Comparison of ENCODE assay signal across 18 cellular contexts in genomic region chr9:129676970-129677369, GRCh38. TPM values are rescaled to one million over a fixed set of nuclear protein-coding genes. Genes with fewer than 3 reads are reported as not detected.
DNase-seq lines count a peak whose midpoint lies in the region; ATAC-seq and TF ChIP-seq lines count a peak whose summit lies in the region.
"Had no signal": no experiment of that assay in that cellular context is flagged by ENCODE, and none has a peak within 500 bp of the region (broad histone marks: within the 10 kb centered on the region; RNA-seq: fewer than 3 reads in every experiment).

No MANE protein-coding gene starts in this region.

- H3K4me3 Mint-ChIP-seq in MCF 10A (ENCODE audit: unreplicated experiment): no peak overlapping the region
- H3K4me3 Mint-ChIP-seq in WTC11: no peak overlapping the region
- H3K4me3 Mint-ChIP-seq: activated T-cell treated with anti-CD3 and anti-CD28 coated beads, Interleukin-2, amount 50 U/mL, for 72 hours had no signal

- H3K4me3 ChIP-seq in breast epithelium: peak overlapping the region in 2 of 3 donors; percentile 9 to 39
- H3K4me3 ChIP-seq in right cardiac atrium (ENCODE audit: low read length): no peak overlapping the region
- H3K4me3 ChIP-seq in vagina: peak overlapping the region; percentile 19 to 26
- no peak overlapping the region for H3K4me3 ChIP-seq in spleen
- H3K4me3 ChIP-seq: transverse colon had no signal

- TF ChIP-seq CTCF in breast epithelium (IDR thresholded peaks at IDR 0.05) (no peak), MCF 10A (IDR thresholded peaks at IDR 0.05; ENCODE audit: unreplicated experiment) (no peak), WTC11 (IDR thresholded peaks at IDR 0.05) (no peak), vagina (IDR thresholded peaks at IDR 0.05) (no peak), spleen (IDR thresholded peaks at IDR 0.05 in 8 of 11, conservative IDR thresholded peaks at IDR 0.05 in 3 of 11) (no peak)

- TF ChIP-seq POLR2A in breast epithelium (IDR thresholded peaks at IDR 0.05) (no peak), vagina (IDR thresholded peaks at IDR 0.05) (no peak), spleen (IDR thresholded peaks at IDR 0.05) (no peak)

- intact Hi-C loops in breast epithelium (cut with DNase I; ENCODE audit: low total_unique reads) (no loop called here), MCF 10A (cut with micrococcal nuclease) (no loop called here), right cardiac atrium (cut with DNase I) (no loop called here), vagina (cut with DNase I) (no loop called here), spleen (cut with DNase I; ENCODE audit: low total_unique reads) (no loop called here)

- ATAC-seq in WTC11: peak; percentile 55
- peak; percentile 20 to 44 for ATAC-seq in right cardiac atrium
- ATAC-seq: activated T-cell treated with anti-CD3 and anti-CD28 coated beads, Interleukin-2, amount 50 U/mL, for 72 hours; left lobe of liver had no signal

- H3K36me3 Mint-ChIP-seq in MCF 10A (ENCODE audit: insufficient read depth, unreplicated experiment) (no peaks in the 10 kb centered on the region), WTC11 (no peaks in the 10 kb centered on the region)

- no peaks in the 10 kb centered on the region for H3K9me3 Mint-ChIP-seq in MCF 10A (ENCODE audit: unreplicated experiment)
- no peaks in the 10 kb centered on the region for H3K9me3 Mint-ChIP-seq in WTC11
- H3K9me3 Mint-ChIP-seq: activated T-cell treated with anti-CD3 and anti-CD28 coated beads, Interleukin-2, amount 50 U/mL, for 72 hours; nephron had no signal

- DNase-seq in breast epithelium (ENCODE audit: low spot score in 2 of 2) (no peak), MCF 10A (ENCODE audit: unreplicated experiment) (no peak), WTC11 (ENCODE audit: low spot score) (no peak), right cardiac atrium (peak; percentile 54 to 84 (median 62)), vagina (ENCODE audit: extremely low spot score in 2 of 2) (no peak), occipital lobe (lab: John Stamatoyannopoulos, UW) (no peak), spleen (no peak)
- DNase-seq in stimulated activated CD4-positive, alpha-beta T cell treated with anti-CD3 and anti-CD28 coated beads, Interleukin-2, amount 100 ng/mL, for 24 hours: no peak
- DNase-seq: activated CD4-positive, alpha-beta T cell treated with anti-CD3 and anti-CD28 coated beads for 1 hour; activated T-cell treated with anti-CD3 and anti-CD28 coated beads, Interleukin-2, amount 50 U/mL, for 72 hours; anterior cingulate cortex; DMS153; GOT3; NCI-H1105; NCI-H774; transverse colon had no signal

- H3K27ac ChIP-seq in breast epithelium (peak overlapping the region; percentile 50 to 90), right cardiac atrium (ENCODE audit: low read length) (no peak overlapping the region), vagina (peak overlapping the region; percentile 92), spleen (no peak overlapping the region)
- H3K27ac ChIP-seq: transverse colon had no signal

- CTCF ChIA-PET in MCF 10A (lab: Yijun Ruan, JAX): interaction anchor here (0.8 kb wide), 1 partner anchor 60 kb away, joined by 4 read pairs; no protein-coding TSS in a partner anchor
- CTCF ChIA-PET in WTC11 (lab: Charles Lee): interaction anchor here (1.1 to 2.4 kb wide), 7 partner anchors 11 to 61 kb away, joined by 4 to 10 read pairs (median 6); partner anchors contain the start of genes ASB6, NTMT1 and PRRX2

- BruUV-seq in MCF 10A (replicated peaks; lab: Mats Ljungman, UMichigan): no TSS peak

- no peaks in the 10 kb centered on the region for H3K27me3 ChIP-seq in breast epithelium
- H3K27me3 ChIP-seq in right cardiac atrium (ENCODE audit: control insufficient read depth, insufficient read depth): no peaks in the 10 kb centered on the region
- H3K27me3 ChIP-seq in vagina: no peaks in the 10 kb centered on the region
- H3K27me3 ChIP-seq in spleen (replicated peaks in 1 of 7): peaks cover 0 to 83% (median 18%) of the 10 kb centered on the region in 7 donors

- H3K9me3 ChIP-seq in breast epithelium: no peaks in the 10 kb centered on the region
- no peaks in the 10 kb centered on the region for H3K9me3 ChIP-seq in right cardiac atrium (ENCODE audit: control insufficient read depth, low read length)
- H3K9me3 ChIP-seq in vagina: no peaks in the 10 kb centered on the region
- H3K9me3 ChIP-seq in spleen: no peaks in the 10 kb centered on the region
- H3K9me3 ChIP-seq: transverse colon had no signal

- no peak overlapping the region for H3K27ac Mint-ChIP-seq in MCF 10A (ENCODE audit: low read depth, unreplicated experiment)
- H3K27ac Mint-ChIP-seq in WTC11: no peak overlapping the region
- H3K27ac Mint-ChIP-seq: activated T-cell treated with anti-CD3 and anti-CD28 coated beads, Interleukin-2, amount 50 U/mL, for 72 hours had no signal

- H3K4me1 Mint-ChIP-seq in MCF 10A (ENCODE audit: insufficient read depth, unreplicated experiment) (no peaks in the 10 kb centered on the region), WTC11 (peaks cover 9% of the 10 kb centered on the region; the same call in 1 of the 2 replicates)

- H3K36me3 ChIP-seq in breast epithelium: no peaks in the 10 kb centered on the region
- H3K36me3 ChIP-seq in vagina: no peaks in the 10 kb centered on the region
- H3K36me3 ChIP-seq in spleen: no peaks in the 10 kb centered on the region
- H3K36me3 ChIP-seq: transverse colon had no signal

- WGBS in right cardiac atrium: 60% methylated on average over 12 of the region's 12 CpGs
- WGBS in spleen, 5 donors: 84 to 92% (median 89%) methylated on average over 11 to 12 of the region's 12 CpGs

- H3K4me1 ChIP-seq in breast epithelium: no peaks in the 10 kb centered on the region
- no peaks in the 10 kb centered on the region for H3K4me1 ChIP-seq in right cardiac atrium (ENCODE audit: control insufficient read depth, insufficient read depth, low read length)
- H3K4me1 ChIP-seq in vagina: peaks cover 63% of the 10 kb centered on the region
- no peaks in the 10 kb centered on the region for H3K4me1 ChIP-seq in spleen
- H3K4me1 ChIP-seq: transverse colon had no signal

- peaks cover 56% of the 10 kb centered on the region for H3K27me3 Mint-ChIP-seq in MCF 10A (ENCODE audit: insufficient read depth, unreplicated experiment)
- no peaks in the 10 kb centered on the region; the same call in 1 of the 2 replicates for H3K27me3 Mint-ChIP-seq in WTC11 (ENCODE audit: low read depth)

- POLR2A ChIA-PET in MCF 10A (lab: Yijun Ruan, JAX): interaction anchor here (0.6 kb wide), 1 partner anchor 44 kb away, joined by 3 read pairs; no protein-coding TSS in a partner anchor
- POLR2A ChIA-PET in WTC11 (lab: Charles Lee): no interaction called here

TF ChIP-seq in WTC11, 78 proteins besides CTCF, POLR2A, EP300 and RAD21:
- TF ChIP-seq IRF1 (CRISPR knock-in tag; IDR thresholded peaks at IDR 0.05) (no peak), ETV6 (CRISPR knock-in tag; IDR thresholded peaks at IDR 0.05) (no peak)
TF ChIP-seq in WTC11: peak in this region for 0.

RNA-seq across cellular contexts. Expression of gene PRRX2, which starts 11.5 kb away (rescaled TPM):
- total RNA-seq in breast epithelium (10 to 100 TPM in 1 of 3 donors, 1 to 10 TPM in 2; 4.4 to 35.1 (median 9.9) TPM), MCF 10A (2022) (not detected in 2 replicates), WTC11 (2021) (6.9 to 10.7 TPM (median 8.2 TPM) in 3 replicates), right cardiac atrium (1 to 10 TPM; 1.8 to 5.7 (median 3.7) TPM), vagina (43.7 TPM), occipital lobe (0.16 TPM), spleen (under 1 TPM in 2 of 7 donors, not detected in 5; 0.47 to 0.54 TPM)
- polyA plus RNA-seq in right cardiac atrium (2.6 TPM), spleen (1 to 10 TPM in 1 of 3 donors, under 1 TPM in 2; 0.32 to 1.5 (median 0.83) TPM)
- total RNA-seq: left lobe of liver had no signal

RNA-seq across cellular contexts. Expression of gene ASB6, which starts 35.0 kb away (rescaled TPM):
- total RNA-seq in breast epithelium: 10 to 100 TPM; 11.2 to 24.4 (median 21.6) TPM
- total RNA-seq in MCF 10A (2022): 14.4 TPM in 2 replicates
- total RNA-seq in WTC11 (2021): 19.3 to 20.0 TPM (median 19.7 TPM) in 3 replicates
- total RNA-seq in right cardiac atrium: 10 to 100 TPM in 3 of 4 donors, 1 to 10 TPM in 1; 9.1 to 10.7 (median 10.2) TPM
- polyA plus RNA-seq in right cardiac atrium: 9.8 TPM
- 18.9 TPM for total RNA-seq in vagina
- total RNA-seq in occipital lobe: 10.1 TPM
- total RNA-seq in spleen: 10 to 100 TPM; 17.2 to 30.8 (median 22.3) TPM
- polyA plus RNA-seq in spleen: 10 to 100 TPM; 11.5 to 23.2 (median 17.8) TPM

RNA-seq across cellular contexts. Expression of gene NTMT1, which starts 51.0 kb away (rescaled TPM):
- total RNA-seq in breast epithelium: 10 to 100 TPM; 17.8 to 31.1 (median 27.4) TPM
- total RNA-seq in MCF 10A (2022): 32.9 and 49.2 TPM in 2 replicates
- total RNA-seq in WTC11 (2021): 55.4 to 71.1 TPM (median 58.1 TPM) in 3 replicates
- total RNA-seq in right cardiac atrium: 10 to 100 TPM; 45.0 to 55.2 (median 48.6) TPM
- 78.1 TPM for polyA plus RNA-seq in right cardiac atrium
- total RNA-seq in vagina: 15.5 TPM
- total RNA-seq in occipital lobe: 11.2 TPM
- 10 to 100 TPM; 22.8 to 49.3 (median 35.8) TPM for total RNA-seq in spleen
- polyA plus RNA-seq in spleen: 10 to 100 TPM; 24.8 to 50.5 (median 39.1) TPM

RNA-seq across cellular contexts. Expression of gene C9orf50, which starts 56.1 kb away (rescaled TPM):
- total RNA-seq in breast epithelium (under 1 TPM in 1 of 3 donors, not detected in 2; 0.48 TPM), MCF 10A (2022) (0.20 TPM in 1 of 2 replicates, not detected in the other), WTC11 (2021) (0.11 TPM in 1 of 3 replicates, not detected in the others), right cardiac atrium (under 1 TPM in 1 of 4 donors, not detected in 3; 0.20 TPM), vagina (not detected), occipital lobe (not detected), spleen (under 1 TPM in 1 of 7 donors, not detected in 6; 0.22 TPM)
- polyA plus RNA-seq in right cardiac atrium (not detected), spleen (under 1 TPM; 0.12 to 0.46 (median 0.16) TPM)
- total RNA-seq: left lobe of liver, transverse colon had no signal

Comparison
In these comparisons a context has a peak if more than half of its experiments do, and no peak if none do; other contexts are left out.
1. DNase-seq: peak in right cardiac atrium (3 of 3); none in breast epithelium (0 of 2), MCF 10A (single experiment), WTC11 (single experiment), vagina (0 of 2), occipital lobe (single experiment), stimulated activated CD4-positive, alpha-beta T cell treated with anti-CD3 and anti-CD28 coated beads, Interleukin-2, amount 100 ng/mL, for 24 hours (0 of 2) and spleen (single experiment).
2. H3K27ac ChIP-seq: peak in breast epithelium (2 of 2) and vagina (single experiment); none in right cardiac atrium (single experiment) and spleen (0 of 8).
3. H3K4me3 ChIP-seq: peak in breast epithelium (2 of 3) and vagina (2 of 2); none in right cardiac atrium (single experiment) and spleen (0 of 8).